ENCODE assay signal across 31 cellular contexts in the genomic region with DNA sequence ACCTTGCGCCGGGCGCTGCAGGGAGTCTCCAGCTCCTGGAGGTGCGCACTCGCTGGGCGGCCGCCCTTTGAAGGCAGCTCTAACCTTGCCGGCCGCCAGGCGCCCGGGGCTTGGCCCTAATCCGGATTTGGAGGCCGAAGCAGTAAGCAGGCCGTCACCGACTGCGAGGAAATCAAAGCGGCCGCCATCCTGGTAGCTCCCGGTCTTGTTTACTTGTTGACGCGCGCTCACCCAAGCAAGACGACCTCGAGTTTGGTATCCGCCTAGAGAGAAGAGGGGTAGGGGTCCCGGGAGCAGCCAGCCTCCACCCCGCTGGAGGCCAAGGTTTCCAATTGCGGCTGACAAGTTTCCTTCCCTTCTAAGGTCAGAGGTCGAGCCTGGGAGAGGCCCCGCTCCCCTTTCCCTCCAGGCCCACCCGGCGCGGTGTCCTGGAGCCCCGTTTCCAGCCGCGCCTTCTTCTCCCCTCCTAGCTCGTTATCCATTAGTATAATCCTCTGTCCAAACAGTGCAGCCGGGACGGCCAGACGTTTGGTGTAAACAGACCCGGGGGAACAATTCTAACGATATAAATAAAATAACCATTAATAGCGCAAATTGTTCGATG. TPM values are rescaled to one million over a fixed set of nuclear protein-coding genes. Genes with fewer than 3 reads are reported as not detected.
DNase-seq lines count a peak whose midpoint lies in the region; ATAC-seq and TF ChIP-seq lines count a peak whose summit lies in the region.
"Had no signal": no experiment of that assay in that cellular context is flagged by ENCODE, and none has a peak within 500 bp of the region (broad histone marks: within the 10 kb centered on the region; RNA-seq: fewer than 3 reads in every experiment).

No MANE protein-coding gene starts in this region.

- H4K8ac ChIP-seq in neuronal stem cell (ENCODE audit: low read depth, low read length), result no peak overlapping the region

- TF ChIP-seq POLR2A in stomach (IDR thresholded peaks at IDR 0.05), result no peak

- no peak for TF ChIP-seq EP300 in stomach (IDR thresholded peaks at IDR 0.05)

- H2AK5ac ChIP-seq in neuronal stem cell (ENCODE audit: low read depth, low read length), result no peak overlapping the region

- no CpG with 5 or more reads among the region's 44 CpGs for WGBS in neuronal stem cell (ENCODE audit: extremely low coverage in 2 of 2, insufficient read length in 2 of 2, insufficient replicate concordance in 1 of 2), 2 donors
- WGBS in stomach, 5 donors, result 13 to 32% (median 22%) methylated on average over 29 to 44 of the region's 44 CpGs

- H3K9ac ChIP-seq in neuronal stem cell (ENCODE audit: low read depth, low read length, poor library complexity), result no peak overlapping the region

- no peak overlapping the region for H3K4me3 ChIP-seq in neuronal stem cell (ENCODE audit: low read length in 2 of 2)
- H3K4me3 ChIP-seq in stomach, result peak overlapping the region in 1 of 4 donors; percentile 22
- H3K4me3 ChIP-seq: cardiac muscle cell, SK-N-MC, tibial artery had no signal

- H3K23ac ChIP-seq in neuronal stem cell (ENCODE audit: low read depth, low read length, poor library complexity), result no peak overlapping the region

- H2AFZ ChIP-seq in neuronal stem cell (ENCODE audit: low read length), result peak overlapping the region; percentile 16

- H3K9me3 ChIP-seq in neuronal stem cell (replicated peaks in 1 of 2; ENCODE audit: control insufficient read depth in 2 of 2, insufficient read depth in 1 of 2, low read depth in 1 of 2, low read length in 2 of 2) (no peaks in the 10 kb centered on the region), stomach (no peaks in the 10 kb centered on the region)
- H3K9me3 ChIP-seq: tibial artery had no signal

- no peak overlapping the region for H2BK5ac ChIP-seq in neuronal stem cell (ENCODE audit: low read length)

- no peak overlapping the region for H2BK15ac ChIP-seq in neuronal stem cell (ENCODE audit: low read length)

- DNase-seq in NCI-H82 (lab: John Stamatoyannopoulos, UW) (peak; percentile 63), NCI-H82 treated with DMSO at 0.1 percent for 48 hours (lab: John Stamatoyannopoulos, UW; ENCODE audit: unreplicated experiment) (no peak), iPS-NIHi11 (ENCODE audit: low spot score) (peak; percentile 46), neuronal stem cell (ENCODE audit: low spot score) (no peak), NCI-H146 treated with DMSO at 0.1 percent for 48 hours (lab: John Stamatoyannopoulos, UW; ENCODE audit: unreplicated experiment) (no peak), stomach (no peak)
- DNase-seq in stimulated activated naive CD4-positive, alpha-beta T cell treated with Interleukin-2 at 50 U/mL for 16 hours (lab: John Stamatoyannopoulos, UW), result no peak
- DNase-seq: 8988T; activated B cell treated with CpG ODN at 0.5 μM for 24 hours; activated CD4-positive, alpha-beta T cell treated with anti-CD3 and anti-CD28 coated beads, Interleukin-2, amount 50 U/mL, for 48 hours; activated naive CD4-positive, alpha-beta T cell treated with Interleukin-2 at 50 U/mL for 16 hours; activated T-cell treated with anti-CD3 and anti-CD28 coated beads for 4 hours; AML-193; amygdala; CD8-positive, alpha-beta memory T cell; HFFc6; left ventricle myocardium superior; NCI-H1105; NCI-H2081 treated with DMSO at 0.1 percent for 48 hours; NCI-H446 treated with DMSO at 0.1 percent for 48 hours; stimulated activated CD4-positive, alpha-beta T cell treated with anti-CD3 and anti-CD28 coated beads, Interleukin-1b, Interleukin-23, amount 100 ng/mL, for 48 hours; stimulated activated naive B cell treated with anti-CD40 and anti-IgM and Interleukin-4, amounts not matched to agents 10 μg/mL and 1 μg/mL and 100 μg/mL, for 72 hours; T-helper 9 cell; tibial artery had no signal

- no peak for ATAC-seq in GM18519 (IDR thresholded peaks at IDR 0.05; ENCODE audit: low FRiP score, unreplicated experiment)
- ATAC-seq: left ventricle myocardium superior; stimulated activated naive B cell treated with anti-CD40 and anti-IgM and Interleukin-4, amounts not matched to agents 10 μg/mL and 1 μg/mL and 100 μg/mL, for 72 hours had no signal

- peaks cover 64 to 95% (median 84%) of the 10 kb centered on the region in 3 experiments for H3K27me3 ChIP-seq in neuronal stem cell (ENCODE audit: control insufficient read depth in 3 of 3, insufficient read depth in 3 of 3, low read depth in 1 of 3, low read length in 3 of 3)
- H3K27me3 ChIP-seq in stomach, result peaks cover 43 to 97% (median 78%) of the 10 kb centered on the region in 3 donors

- H3K79me1 ChIP-seq in neuronal stem cell (ENCODE audit: low read depth, low read length), result no peaks in the 10 kb centered on the region

- H2BK120ac ChIP-seq in neuronal stem cell (ENCODE audit: low read depth, low read length), result no peak overlapping the region

- H3K18ac ChIP-seq in neuronal stem cell (ENCODE audit: low read length), result no peak overlapping the region

- H2BK12ac ChIP-seq in neuronal stem cell (ENCODE audit: low read length), result no peak overlapping the region

- no peak for TF ChIP-seq CTCF in stomach (IDR thresholded peaks at IDR 0.05)

- H3K27ac ChIP-seq in neuronal stem cell (replicated peaks; ENCODE audit: low read length) (no peak overlapping the region), stomach (peak overlapping the region in 2 of 5 donors; percentile 15 to 43)
- H3K27ac ChIP-seq: cardiac muscle cell, SK-N-MC, tibial artery had no signal

- no peak overlapping the region for H3K4me2 ChIP-seq in neuronal stem cell (ENCODE audit: insufficient read depth, low read length, poor library complexity, severe bottlenecking)

- no peaks in the 10 kb centered on the region for H3K36me3 ChIP-seq in neuronal stem cell (replicated peaks in 1 of 2; ENCODE audit: control insufficient read depth in 2 of 2, insufficient read depth in 2 of 2, low read length in 2 of 2)
- no peaks in the 10 kb centered on the region for H3K36me3 ChIP-seq in stomach
- H3K36me3 ChIP-seq: cardiac muscle cell, tibial artery had no signal

- intact Hi-C loops in stomach (cut with DNase I; ENCODE audit: low total_unique reads), result no loop called here

- no peak overlapping the region for H4K91ac ChIP-seq in neuronal stem cell (ENCODE audit: low read depth, low read length, poor library complexity)

- H3K4ac ChIP-seq in neuronal stem cell (ENCODE audit: low read length), result no peak overlapping the region

- H3K4me1 ChIP-seq in neuronal stem cell (ENCODE audit: control insufficient read depth in 2 of 2, insufficient read depth in 1 of 2, low read depth in 1 of 2, low read length in 2 of 2) (peaks cover 7 to 10% of the 10 kb centered on the region in 2 donors), stomach (peaks cover 27 to 45% (median 35%) of the 10 kb centered on the region in 4 donors)

- H3K14ac ChIP-seq in neuronal stem cell (ENCODE audit: low read length), result no peak overlapping the region

RNA-seq across cellular contexts. Expression of a gene that starts 11.2 kb away (rescaled TPM):
- 0.01 TPM for polyA plus RNA-seq in neuronal stem cell (2013, experiment 1 of 2)
- not detected for polyA plus RNA-seq in neuronal stem cell (2013, experiment 2 of 2)
- 1 to 10 TPM in 3 of 5 donors, under 1 TPM in 1, not detected in 1; 0.45 to 5.8 (median 1.9) TPM for total RNA-seq in stomach
- 1 to 10 TPM; 1.0 to 3.2 (median 1.1) TPM for polyA plus RNA-seq in stomach
- total RNA-seq: activated B cell treated with CpG ODN at 0.5 μM for 24 hours; cardiac muscle cell; CD8-positive, alpha-beta memory T cell; dermis microvascular lymphatic vessel endothelial cell; epithelial cell of proximal tubule; HFFc6; left ventricle myocardium superior; myocyte; osteocyte had no signal
- polyA plus RNA-seq: cardiac muscle cell; CD8-positive, alpha-beta memory T cell had no signal

Comparison
In these comparisons a context has a peak if more than half of its experiments do, and no peak if none do; other contexts are left out.
1. DNase-seq: peak in NCI-H82 (single experiment) and iPS-NIHi11 (single experiment); none in NCI-H82 treated with DMSO at 0.1 percent for 48 hours (single experiment), neuronal stem cell (single experiment), NCI-H146 treated with DMSO at 0.1 percent for 48 hours (single experiment), stomach (single experiment) and stimulated activated naive CD4-positive, alpha-beta T cell treated with Interleukin-2 at 50 U/mL for 16 hours (single experiment).